8 cellular contexts compared by ENCODE assay signal in the genomic region with DNA sequence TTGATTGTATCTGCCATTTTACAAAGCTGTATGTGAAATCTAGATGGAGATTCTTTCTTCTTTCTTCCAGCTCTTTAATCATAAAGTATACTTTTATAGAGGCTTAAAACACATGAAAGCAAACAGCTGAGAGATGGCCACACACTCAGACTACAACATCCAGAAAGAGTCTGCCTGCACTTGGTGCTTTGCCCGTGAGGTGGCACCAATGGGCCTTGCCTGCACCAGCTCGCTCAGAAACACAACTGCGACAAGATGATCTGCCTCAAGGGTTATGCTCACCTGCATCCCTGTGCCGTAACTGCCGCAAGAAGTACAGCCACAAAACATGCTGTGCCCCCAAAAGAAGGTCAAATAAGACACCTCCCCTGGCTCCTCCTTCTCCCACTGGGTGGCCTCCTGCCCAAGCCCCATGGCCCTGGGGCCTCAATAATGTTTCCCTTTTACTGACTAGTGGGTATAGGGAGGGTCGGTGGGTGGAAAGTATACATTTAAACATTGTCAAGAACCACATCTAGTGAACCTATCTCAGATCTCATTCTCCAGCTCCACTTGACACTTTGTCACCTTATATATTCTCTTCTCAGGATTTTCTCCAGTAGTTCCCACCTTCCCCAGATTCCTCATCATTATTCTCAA.
DNase-seq lines count a peak whose midpoint lies in the region; ATAC-seq and TF ChIP-seq lines count a peak whose summit lies in the region.

No MANE protein-coding gene starts in this region.

- ATAC-seq in GM21360 (IDR thresholded peaks at IDR 0.05; ENCODE audit: unreplicated experiment) (peak; percentile 73), HG02840 (IDR thresholded peaks at IDR 0.05; ENCODE audit: low FRiP score, unreplicated experiment) (no peak), GM21619 (IDR thresholded peaks at IDR 0.05; ENCODE audit: unreplicated experiment) (no peak)

- no peak overlapping the region for H3K4me3 ChIP-seq in fibroblast of the aortic adventitia (ENCODE audit: low read depth, low read length)

- DNase-seq in RPMI8226: peak; percentile 72
- peak; percentile 31 for DNase-seq in fibroblast of the aortic adventitia (ENCODE audit: low read depth)
- peak; percentile 54 for DNase-seq in pons (ENCODE audit: low spot score)
- DNase-seq in COLO829 (ENCODE audit: low spot score): no peak
- no peak for DNase-seq in NCI-H128 (lab: John Stamatoyannopoulos, UW; ENCODE audit: unreplicated experiment)

- peak; percentile 59 for TF ChIP-seq CTCF in fibroblast of the aortic adventitia (IDR thresholded peaks at IDR 0.05; ENCODE audit: insufficient read depth, low read length)

Comparison
In these comparisons a context has a peak if more than half of its experiments do, and no peak if none do; other contexts are left out.
1. DNase-seq: peak in RPMI8226 (single experiment), fibroblast of the aortic adventitia (single experiment) and pons (single experiment); none in COLO829 (single experiment) and NCI-H128 (single experiment).